In genomic region chr1:39919545-39919944, GRCh38 we compare ENCODE assay signal across 8 cellular contexts. TPM values are rescaled to one million over a fixed set of nuclear protein-coding genes. Genes with fewer than 3 reads are reported as not detected.
DNase-seq lines count a peak whose midpoint lies in the region; ATAC-seq, FAIRE-seq and TF ChIP-seq lines count a peak whose summit lies in the region.

No MANE protein-coding gene starts in this region.

- peaks cover 12% of the 10 kb centered on the region for H3K4me1 Mint-ChIP-seq in CD14-positive monocyte
- peaks cover 3% of the 10 kb centered on the region for H3K4me1 Mint-ChIP-seq in T-helper 17 cell

- FAIRE-seq in kidney (lab: Jason Lieb, UNC) = no peak

- TF ChIP-seq CTCF in CD14-positive monocyte (IDR thresholded peaks at IDR 0.05) = peak; percentile 87
- TF ChIP-seq CTCF in brain microvascular endothelial cell (IDR thresholded peaks at IDR 0.05; ENCODE audit: low read depth, low read length, missing control alignments) = peak; percentile 74
- peak; percentile 62 for TF ChIP-seq CTCF in kidney (IDR thresholded peaks at IDR 0.05; ENCODE audit: borderline replicate concordance, extremely low read depth, insufficient read depth)

- H3K27me3 ChIP-seq in brain microvascular endothelial cell (replicated peaks) = peaks cover 2% of the 10 kb centered on the region

- DNase-seq in CD14-positive monocyte (ENCODE audit: low spot score) (peak; percentile 58), NCI-H187 (lab: John Stamatoyannopoulos, UW) (peak; percentile 8 to 65), T-helper 17 cell (peak in 2 of 3 donors; percentile 14 to 19), brain microvascular endothelial cell (peak; percentile 42), kidney (no peak)
- DNase-seq in stimulated activated CD4-positive, alpha-beta T cell treated with anti-CD3 and anti-CD28 coated beads, Interleukin-4, amount 100 ng/mL, for 4 hours = peak; percentile 24 to 52

- no peak overlapping the region for H3K27ac Mint-ChIP-seq in CD14-positive monocyte
- H3K27ac Mint-ChIP-seq in T-helper 17 cell = no peak overlapping the region

- no peaks in the 10 kb centered on the region for H3K36me3 ChIP-seq in brain microvascular endothelial cell (replicated peaks)
- no peaks in the 10 kb centered on the region for H3K36me3 ChIP-seq in kidney (ENCODE audit: control insufficient read depth in 1 of 2, insufficient read depth in 2 of 2, low read length in 2 of 2)

- peak; percentile 55 for ATAC-seq in GM21367 (IDR thresholded peaks at IDR 0.05; ENCODE audit: unreplicated experiment)
- ATAC-seq in T-helper 17 cell = peak; percentile 99
- ATAC-seq in HG03139 (IDR thresholded peaks at IDR 0.05; ENCODE audit: unreplicated experiment) = no peak

- intact Hi-C loops in CD14-positive monocyte (cut with micrococcal nuclease) (loop anchor here in 1 of 2 donors (1.0 kb wide), 1 partner anchor 54 kb away; no protein-coding TSS in a partner anchor), kidney (cut with DNase I) (no loop called here)

- no peaks in the 10 kb centered on the region for H3K9me3 Mint-ChIP-seq in CD14-positive monocyte

- in situ Hi-C loops in brain microvascular endothelial cell (cut with HindIII; ENCODE audit: low pct_ligation_motif_present, low sequenced_read_pairs) = no loop called here

- no peaks in the 10 kb centered on the region for H3K4me1 ChIP-seq in kidney (ENCODE audit: control insufficient read depth in 1 of 2, insufficient read depth in 1 of 2, low read depth in 1 of 2, low read length in 2 of 2)

- no peak overlapping the region for H3K4me3 Mint-ChIP-seq in CD14-positive monocyte
- no peak overlapping the region for H3K4me3 Mint-ChIP-seq in T-helper 17 cell

- H3K27me3 Mint-ChIP-seq in CD14-positive monocyte (ENCODE audit: low read depth in 3 of 3) (peaks cover 2 to 9% (median 4%) of the 10 kb centered on the region in 3 donors), T-helper 17 cell (peaks cover 20% of the 10 kb centered on the region)

- H3K36me3 Mint-ChIP-seq in CD14-positive monocyte (peaks cover 0 to 3% of the 10 kb centered on the region in 2 donors), T-helper 17 cell (ENCODE audit: low read depth) (no peaks in the 10 kb centered on the region)

- no peak overlapping the region for H3K27ac ChIP-seq in brain microvascular endothelial cell
- H3K27ac ChIP-seq in kidney (ENCODE audit: low read depth in 2 of 2, low read length in 2 of 2) = no peak overlapping the region

- H3K4me3 ChIP-seq in brain microvascular endothelial cell (ENCODE audit: low read depth, low read length) (no peak overlapping the region), kidney (ENCODE audit: low read length in 2 of 2) (no peak overlapping the region)

- H3K9ac ChIP-seq in kidney (ENCODE audit: low read length in 2 of 2) = no peak overlapping the region

- no peaks in the 10 kb centered on the region for H3K9me3 ChIP-seq in T-helper 17 cell (ENCODE audit: control insufficient read depth, low read length, poor library complexity, severe bottlenecking)
- H3K9me3 ChIP-seq in kidney (ENCODE audit: control insufficient read depth in 1 of 2, low read length in 2 of 2) = no peaks in the 10 kb centered on the region

RNA-seq across cellular contexts. Expression of gene MYCL, which starts 17.8 kb away (rescaled TPM):
- 10 to 100 TPM; 74.7 to 84.0 TPM for polyA plus RNA-seq in CD14-positive monocyte
- total RNA-seq in T-helper 17 cell = 1 to 10 TPM in 1 of 2 donors, under 1 TPM in 1; 0.68 to 1.2 TPM
- 4.2 TPM for total RNA-seq in kidney
- 1.7 TPM for polyA plus RNA-seq in kidney (ENCODE audit: insufficient read depth, low read depth, low replicate concordance)

RNA-seq across cellular contexts. Expression of gene MFSD2A, which starts 35.4 kb away (rescaled TPM):
- polyA plus RNA-seq in CD14-positive monocyte = 1 to 10 TPM; 6.8 to 7.9 TPM
- total RNA-seq in T-helper 17 cell = 1 to 10 TPM; 4.6 to 5.5 TPM
- 10.5 TPM for total RNA-seq in kidney
- polyA plus RNA-seq in kidney (ENCODE audit: insufficient read depth, low read depth, low replicate concordance) = 10.0 TPM

RNA-seq across cellular contexts. Expression of gene TRIT1, which starts 36.2 kb away (rescaled TPM):
- polyA plus RNA-seq in CD14-positive monocyte (10 to 100 TPM; 14.5 to 15.8 TPM), kidney (ENCODE audit: insufficient read depth, low read depth, low replicate concordance) (14.5 TPM)
- total RNA-seq in T-helper 17 cell (1 to 10 TPM; 9.5 to 9.8 TPM), kidney (24.0 TPM)
